8 cellular contexts compared by ENCODE assay signal in the genomic region with DNA sequence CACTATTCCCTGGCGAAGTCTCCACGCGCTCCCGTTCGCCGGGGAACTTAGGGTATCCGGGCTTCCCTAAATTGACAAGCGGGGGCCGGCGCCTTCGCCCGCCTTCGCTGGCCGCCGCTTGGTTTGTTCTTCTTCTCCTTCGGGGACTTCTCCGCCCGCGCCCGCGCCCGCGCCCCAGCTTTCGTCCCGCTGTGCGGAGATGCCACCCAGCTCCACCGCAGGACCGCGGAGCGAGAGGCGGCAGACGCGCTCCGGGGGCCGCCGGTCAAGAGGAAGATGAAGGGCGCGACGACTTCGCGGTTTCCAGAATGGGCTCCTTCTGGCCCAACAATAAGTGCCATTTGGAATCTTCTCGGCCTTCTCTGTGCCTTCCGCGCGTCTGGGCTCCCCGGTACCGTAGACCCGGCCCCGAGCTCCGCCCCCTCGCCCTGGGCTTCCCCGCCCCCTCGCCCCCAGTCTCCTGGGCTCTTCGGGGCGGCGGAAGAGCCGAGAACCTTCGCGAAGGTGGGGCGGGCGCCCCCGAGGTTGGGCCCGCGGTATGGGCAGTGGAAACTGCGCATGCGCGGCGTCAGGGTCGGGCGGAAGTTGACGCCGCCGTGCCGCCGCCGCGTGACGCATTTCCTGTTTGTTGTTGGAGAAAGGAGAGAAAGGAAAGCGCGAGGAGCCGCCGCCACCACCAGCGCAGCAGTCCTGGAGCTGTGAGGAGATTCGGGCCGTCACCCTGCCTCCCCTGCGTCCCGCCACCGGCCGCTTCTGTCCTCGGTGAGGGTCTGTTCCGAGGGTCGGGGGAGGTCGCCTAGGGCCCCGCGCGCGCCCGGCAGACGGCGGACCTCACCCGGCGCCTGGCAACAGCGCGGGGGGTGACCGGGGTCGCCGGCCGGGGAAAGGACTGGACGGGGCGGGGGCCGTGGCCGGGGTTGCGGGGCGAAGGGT. TPM values are rescaled to one million over a fixed set of nuclear protein-coding genes. Genes with fewer than 3 reads are reported as not detected.
DNase-seq lines count a peak whose midpoint lies in the region; ATAC-seq lines count a peak whose summit lies in the region.

A gene (plus strand): TSS at position 622 of the 933 bp plus-strand sequence. CDS start 21,569 bp downstream, outside the sequence.

- peaks cover 52% of the 10 kb centered on the region for H3K36me3 Mint-ChIP-seq in dendritic cell treated with granulocyte-macrophage colony-stimulating factor and Interleukin-4, amounts not matched to agents 40 ng/mL and 50 ng/mL, for 4 days (ENCODE audit: low read depth)

- H3K4me3 Mint-ChIP-seq in dendritic cell treated with granulocyte-macrophage colony-stimulating factor and Interleukin-4, amounts not matched to agents 40 ng/mL and 50 ng/mL, for 4 days, result peak within 1 kb of the TSS; percentile 78

- H3K27ac Mint-ChIP-seq in dendritic cell treated with granulocyte-macrophage colony-stimulating factor and Interleukin-4, amounts not matched to agents 40 ng/mL and 50 ng/mL, for 4 days, result peak within 1 kb of the TSS; percentile 97

- intact Hi-C loops in dendritic cell treated with granulocyte-macrophage colony-stimulating factor and Interleukin-4, amounts not matched to agents 40 ng/mL and 50 ng/mL, for 4 days (cut with micrococcal nuclease), result loop anchor here (1.0 to 5.0 kb wide), 2 partner anchors 34 to 444 kb away; a partner anchor contains a TSS

- no peaks in the 10 kb centered on the region for H3K27me3 Mint-ChIP-seq in dendritic cell treated with granulocyte-macrophage colony-stimulating factor and Interleukin-4, amounts not matched to agents 40 ng/mL and 50 ng/mL, for 4 days

- H3K4me1 Mint-ChIP-seq in dendritic cell treated with granulocyte-macrophage colony-stimulating factor and Interleukin-4, amounts not matched to agents 40 ng/mL and 50 ng/mL, for 4 days (ENCODE audit: low read depth), result peaks cover 45% of the 10 kb centered on the region

- H3K9me3 Mint-ChIP-seq in dendritic cell treated with granulocyte-macrophage colony-stimulating factor and Interleukin-4, amounts not matched to agents 40 ng/mL and 50 ng/mL, for 4 days, result no peaks in the 10 kb centered on the region

- ATAC-seq in GM19351 (IDR thresholded peaks at IDR 0.05; ENCODE audit: unreplicated experiment), result peak; percentile 64
- ATAC-seq in HG03520 (IDR thresholded peaks at IDR 0.05; ENCODE audit: unreplicated experiment), result peak; percentile 65
- ATAC-seq in left lobe of liver, result peak; percentile 84

- DNase-seq in C1 segment of cervical spinal cord (lab: John Stamatoyannopoulos, UW), result peak; percentile 64 to 97 (median 91)
- peak; percentile 96 for DNase-seq in NCI-H69 (lab: John Stamatoyannopoulos, UW)
- DNase-seq in activated CD4-positive, alpha-beta T cell treated with anti-CD3 and anti-CD28 coated beads, Interleukin-2, amount 50 U/mL, for 24 hours (ENCODE audit: low read depth in 1 of 2, low spot score in 1 of 2), result peak; percentile 90 to 92
- DNase-seq in left lobe of liver (ENCODE audit: low spot score), result peak; percentile 95
- DNase-seq in stimulated activated CD4-positive, alpha-beta T cell treated with anti-CD3 and anti-CD28 coated beads, Interleukin-2, amount 100 ng/mL, for 24 hours, result peak; percentile 94 to 96

RNA-seq across cellular contexts. Expression of the gene that starts here (rescaled TPM):
- 26.3 TPM for total RNA-seq in left lobe of liver

Comparison
In these comparisons a context has a peak if more than half of its experiments do, and no peak if none do; other contexts are left out.
1. Peak in every context shown above with its lines: DNase-seq and ATAC-seq.